In the genomic region with DNA sequence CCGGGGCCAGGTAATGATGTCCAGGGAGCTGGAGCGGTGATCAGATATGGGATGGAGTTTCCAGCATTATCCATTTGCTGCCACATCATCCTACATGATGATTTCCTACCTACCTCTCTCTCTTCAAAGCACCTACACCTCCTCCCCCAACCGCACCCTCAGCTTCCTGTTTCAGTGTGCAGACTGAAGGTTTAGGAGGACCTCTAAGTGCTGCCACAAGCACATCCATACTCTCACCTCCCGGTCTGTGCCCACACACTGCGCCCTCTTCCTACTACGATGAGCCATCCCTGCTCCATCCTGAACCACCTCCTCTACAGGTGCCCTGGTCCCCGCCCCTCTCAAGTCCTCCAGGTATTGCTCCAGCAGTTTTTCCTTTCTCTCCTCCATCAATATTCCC, we compare ENCODE assay signal across 15 cellular contexts.
DNase-seq lines count a peak whose midpoint lies in the region; ATAC-seq and TF ChIP-seq lines count a peak whose summit lies in the region.
"Had no signal": no experiment of that assay in that cellular context is flagged by ENCODE, and none has a peak within 500 bp of the region (broad histone marks: within the 10 kb centered on the region; RNA-seq: fewer than 3 reads in every experiment).

No MANE protein-coding gene starts in this region.

- H3K27me3 ChIP-seq in hepatocyte (no peaks in the 10 kb centered on the region), trophoblast cell (ENCODE audit: insufficient read depth, low read length) (no peaks in the 10 kb centered on the region)
- H3K27me3 ChIP-seq: stomach had no signal

- no peak overlapping the region for H2BK12ac ChIP-seq in trophoblast cell (ENCODE audit: low read length)

- no peaks in the 10 kb centered on the region for H3K9me3 Mint-ChIP-seq in central memory CD8-positive, alpha-beta T cell
- H3K9me3 Mint-ChIP-seq: neural crest cell had no signal

- H3K4me3 Mint-ChIP-seq in central memory CD8-positive, alpha-beta T cell, result no peak overlapping the region
- H3K4me3 Mint-ChIP-seq: neural crest cell had no signal

- H4K8ac ChIP-seq in trophoblast cell (ENCODE audit: low read depth, low read length), result no peak overlapping the region

- no peak overlapping the region for H4K91ac ChIP-seq in trophoblast cell (ENCODE audit: low read depth, low read length)

- no peaks in the 10 kb centered on the region for H3K4me1 Mint-ChIP-seq in central memory CD8-positive, alpha-beta T cell

- H2AFZ ChIP-seq in hepatocyte, result no peak overlapping the region
- no peak overlapping the region for H2AFZ ChIP-seq in trophoblast cell (ENCODE audit: insufficient read depth, low read length, poor library complexity)

- H2AK5ac ChIP-seq in trophoblast cell (ENCODE audit: low read length), result no peak overlapping the region

- H4K12ac ChIP-seq in trophoblast cell (ENCODE audit: low read depth, low read length), result no peak overlapping the region

- H3K18ac ChIP-seq in trophoblast cell (ENCODE audit: low read length), result no peak overlapping the region

- H3K4ac ChIP-seq in trophoblast cell (ENCODE audit: low read depth, low read length), result no peak overlapping the region

- H2BK5ac ChIP-seq in trophoblast cell (ENCODE audit: low read depth, low read length, poor library complexity), result no peak overlapping the region

- no peak overlapping the region for H3K9ac ChIP-seq in trophoblast cell (ENCODE audit: low read length)

- TF ChIP-seq CTCF in GM12865 (IDR thresholded peaks at IDR 0.05; ENCODE audit: insufficient read depth, low read depth, low read length, missing control alignments) (no peak), hepatocyte (IDR thresholded peaks at IDR 0.05; ENCODE audit: poor library complexity) (no peak)

- H3K79me1 ChIP-seq in trophoblast cell (ENCODE audit: low read length), result peaks cover 2% of the 10 kb centered on the region

- no peak overlapping the region for H3K14ac ChIP-seq in trophoblast cell (ENCODE audit: low read length)

- peaks cover 11% of the 10 kb centered on the region for H3K4me1 ChIP-seq in hepatocyte (ENCODE audit: insufficient read depth)
- peaks cover 0 to 3% of the 10 kb centered on the region in 2 experiments for H3K4me1 ChIP-seq in trophoblast cell (ENCODE audit: control insufficient read depth in 1 of 2, insufficient read depth in 2 of 2, low read length in 2 of 2)

- H3K27ac ChIP-seq in hepatocyte (no peak overlapping the region), trophoblast cell (ENCODE audit: low read depth, low read length) (no peak overlapping the region)
- H3K27ac ChIP-seq: stomach had no signal

- ATAC-seq in GM21381 (IDR thresholded peaks at IDR 0.05; ENCODE audit: unreplicated experiment) (peak; percentile 69), GM19397 (IDR thresholded peaks at IDR 0.05; ENCODE audit: unreplicated experiment) (no peak)
- ATAC-seq in central memory CD8-positive, alpha-beta T cell (replicated peaks; ENCODE audit: extremely low read depth, poor library complexity, severe bottlenecking), result peak; percentile 54

- H3K36me3 Mint-ChIP-seq in central memory CD8-positive, alpha-beta T cell (ENCODE audit: insufficient read depth), result no peaks in the 10 kb centered on the region

- no peaks in the 10 kb centered on the region for H4K20me1 ChIP-seq in hepatocyte (ENCODE audit: insufficient read depth, poor library complexity, severe bottlenecking)

- DNase-seq in GM12865 (ENCODE audit: low read depth) (peak; percentile 48), RPMI8226 (peak; percentile 63), DMS 273 treated with DMSO at 0.1 percent for 48 hours (lab: John Stamatoyannopoulos, UW) (no peak), hepatocyte (ENCODE audit: low spot score) (no peak), trophoblast cell (no peak)
- DNase-seq in central memory CD8-positive, alpha-beta T cell (ENCODE audit: low spot score in 2 of 2), result no peak
- DNase-seq: Caco-2, cerebellar nuclear complex, GOT3, NCI-H1092, stomach had no signal

- no peak overlapping the region for H3K4me2 ChIP-seq in hepatocyte
- no peak overlapping the region for H3K4me2 ChIP-seq in trophoblast cell (ENCODE audit: low read length)
- H3K4me2 ChIP-seq: smooth muscle cell had no signal

- no peak overlapping the region for H2BK120ac ChIP-seq in trophoblast cell (ENCODE audit: insufficient read depth, low read length, poor library complexity)

- H3K27me3 Mint-ChIP-seq in central memory CD8-positive, alpha-beta T cell, result no peaks in the 10 kb centered on the region

- 81% methylated on average over 7 of the region's 7 CpGs for WGBS in hepatocyte (ENCODE audit: low lambda C conversion rate, missing lambda C conversion rate)
- WGBS in trophoblast cell (ENCODE audit: extremely low coverage, insufficient coverage, insufficient read length), result no CpG with 5 or more reads among the region's 7 CpGs

- no peaks in the 10 kb centered on the region for H3K9me2 ChIP-seq in hepatocyte (replicated peaks; ENCODE audit: insufficient read depth)

- H3K9me3 ChIP-seq in hepatocyte (ENCODE audit: low read depth), result no peaks in the 10 kb centered on the region
- H3K9me3 ChIP-seq in trophoblast cell (ENCODE audit: insufficient read depth, low read depth, low read length), result no peaks in the 10 kb centered on the region
- H3K9me3 ChIP-seq: Caco-2, stomach had no signal

- H3K36me3 ChIP-seq in hepatocyte (replicated peaks; ENCODE audit: insufficient read depth, low read depth) (no peaks in the 10 kb centered on the region), trophoblast cell (ENCODE audit: control insufficient read depth in 1 of 2, insufficient read depth in 2 of 2, low read length in 2 of 2) (no peaks in the 10 kb centered on the region)
- H3K36me3 ChIP-seq: stomach had no signal

- no peaks in the 10 kb centered on the region for H3K79me2 ChIP-seq in hepatocyte
- H3K79me2 ChIP-seq in trophoblast cell (ENCODE audit: control insufficient read depth, insufficient read depth, low read length, poor library complexity), result no peaks in the 10 kb centered on the region

- H3K23ac ChIP-seq in trophoblast cell (ENCODE audit: low read length), result no peak overlapping the region

- H3K4me3 ChIP-seq in GM12865 (ENCODE audit: low read depth, low read length) (no peak overlapping the region), hepatocyte (no peak overlapping the region), trophoblast cell (ENCODE audit: low read depth, low read length) (no peak overlapping the region)
- H3K4me3 ChIP-seq: smooth muscle cell, stomach had no signal

- H3K27ac Mint-ChIP-seq in central memory CD8-positive, alpha-beta T cell (ENCODE audit: low read depth), result no peak overlapping the region

Comparison
In these comparisons a context has a peak if more than half of its experiments do, and no peak if none do; other contexts are left out.
1. DNase-seq: peak in GM12865 (single experiment) and RPMI8226 (single experiment); none in central memory CD8-positive, alpha-beta T cell (0 of 2), DMS 273 treated with DMSO at 0.1 percent for 48 hours (single experiment), hepatocyte (single experiment) and trophoblast cell (0 of 2).